In genomic region chr21:33554236-33554981, GRCh38 we compare ENCODE assay signal across 16 cellular contexts. TPM values are rescaled to one million over a fixed set of nuclear protein-coding genes. Genes with fewer than 3 reads are reported as not detected.
DNase-seq lines count a peak whose midpoint lies in the region; ATAC-seq and TF ChIP-seq lines count a peak whose summit lies in the region.
"Had no signal": no experiment of that assay in that cellular context is flagged by ENCODE, and none has a peak within 500 bp of the region (broad histone marks: within the 10 kb centered on the region; RNA-seq: fewer than 3 reads in every experiment).

No MANE protein-coding gene starts in this region.

- no peak for ATAC-seq in CD4-positive, alpha-beta T cell (ENCODE audit: poor library complexity)
- ATAC-seq in Panc1 (no peak), GM18870 (IDR thresholded peaks at IDR 0.05; ENCODE audit: unreplicated experiment) (no peak)
- no peak for ATAC-seq in effector memory CD8-positive, alpha-beta T cell (replicated peaks)

- intact Hi-C loops in A673 (cut with micrococcal nuclease; ENCODE audit: unreplicated experiment) (no loop called here), Panc1 (cut with micrococcal nuclease; ENCODE audit: unreplicated experiment) (no loop called here)
- intact Hi-C loops in CD4-positive, alpha-beta T cell (cut with DNase I, micrococcal nuclease) = no loop called here

- H3K36me3 Mint-ChIP-seq in CD4-positive, alpha-beta T cell (ENCODE audit: low read depth) = peaks cover 96% of the 10 kb centered on the region
- H3K36me3 Mint-ChIP-seq in effector memory CD8-positive, alpha-beta T cell (ENCODE audit: insufficient read depth) = peaks cover 94% of the 10 kb centered on the region

- H3K27me3 ChIP-seq in A673 (replicated peaks; ENCODE audit: insufficient read depth, low read depth, low read length, poor library complexity) (no peaks in the 10 kb centered on the region), Panc1 (ENCODE audit: control insufficient read depth, insufficient read depth, low read length) (no peaks in the 10 kb centered on the region), SJCRH30 (no peaks in the 10 kb centered on the region)
- no peaks in the 10 kb centered on the region for H3K27me3 ChIP-seq in CD4-positive, alpha-beta T cell (ENCODE audit: control insufficient read depth, insufficient read depth, low read length)
- H3K27me3 ChIP-seq: esophagus squamous epithelium had no signal

- peak overlapping the region; percentile 54 for H3K4me3 Mint-ChIP-seq in CD4-positive, alpha-beta T cell
- H3K4me3 Mint-ChIP-seq in effector memory CD8-positive, alpha-beta T cell = peak overlapping the region; percentile 18 to 26
- H3K4me3 Mint-ChIP-seq: B cell had no signal

- H3K36me3 ChIP-seq in A673 (ENCODE audit: insufficient read depth, low read length, poor library complexity, severe bottlenecking) (peaks cover 93% of the 10 kb centered on the region), Panc1 (ENCODE audit: control insufficient read depth, insufficient read depth, low read length) (peaks cover 58% of the 10 kb centered on the region), SJCRH30 (peaks cover 95% of the 10 kb centered on the region)

- no peaks in the 10 kb centered on the region for H3K4me1 ChIP-seq in A673 (ENCODE audit: insufficient read depth, low read length, poor library complexity, severe bottlenecking)
- no peaks in the 10 kb centered on the region for H3K4me1 ChIP-seq in Panc1 (ENCODE audit: control insufficient read depth, insufficient read depth, low read length)
- H3K4me1 ChIP-seq in SJCRH30 = no peaks in the 10 kb centered on the region

- POLR2A ChIA-PET in A673 (lab: Charles Lee; ENCODE audit: low non-redundant PET) (interaction anchor here (0.5 kb wide), 1 partner anchor 1421 kb away, joined by 3 read pairs; no protein-coding TSS in a partner anchor), Panc1 (lab: Charles Lee) (no interaction called here)
- POLR2A ChIA-PET in CD4-positive, alpha-beta T cell (lab: Charles Lee) = interaction anchor here (0.8 to 5.1 kb wide), 3 partner anchors 12 to 37 kb away, joined by 3 to 29 read pairs (median 3); partner anchors contain the start of genes GART and SON

- no peaks in the 10 kb centered on the region for H3K27me3 Mint-ChIP-seq in CD4-positive, alpha-beta T cell
- no peaks in the 10 kb centered on the region for H3K27me3 Mint-ChIP-seq in effector memory CD8-positive, alpha-beta T cell
- H3K27me3 Mint-ChIP-seq: B cell had no signal

- in situ Hi-C loops in Panc1 (cut with HindIII; ENCODE audit: low pct_unique_long_range_greater_than_20kb, low sequenced_read_pairs) = no loop called here

- peaks cover 66% of the 10 kb centered on the region for H3K4me1 Mint-ChIP-seq in CD4-positive, alpha-beta T cell (ENCODE audit: low read depth)
- H3K4me1 Mint-ChIP-seq in effector memory CD8-positive, alpha-beta T cell (ENCODE audit: low read depth in 2 of 2) = peaks cover 31 to 64% of the 10 kb centered on the region in 2 donors

- H3K27ac Mint-ChIP-seq in CD4-positive, alpha-beta T cell = peak overlapping the region; percentile 58
- H3K27ac Mint-ChIP-seq in effector memory CD8-positive, alpha-beta T cell = peak overlapping the region; percentile 13 to 36
- H3K27ac Mint-ChIP-seq: B cell had no signal

- no peak overlapping the region for H3K27ac ChIP-seq in A673 (ENCODE audit: low read depth, low read length, poor library complexity, severe bottlenecking)
- H3K27ac ChIP-seq in CD4-positive, alpha-beta T cell (ENCODE audit: low read depth, low read length) = no peak overlapping the region
- no peak overlapping the region for H3K27ac ChIP-seq in Panc1 (ENCODE audit: low read length)
- no peak overlapping the region for H3K27ac ChIP-seq in SJCRH30
- H3K27ac ChIP-seq: esophagus squamous epithelium, SK-N-MC, thoracic aorta had no signal

- DNase-seq in A673 (ENCODE audit: low spot score) = no peak
- no peak for DNase-seq in CD4-positive, alpha-beta T cell
- no peak for DNase-seq in Panc1 (ENCODE audit: low read depth, low spot score)
- DNase-seq in effector memory CD8-positive, alpha-beta T cell = no peak
- no peak for DNase-seq in COR-L47 (lab: John Stamatoyannopoulos, UW)
- no peak for DNase-seq in SJCRH30
- DNase-seq: activated gamma-delta T cell treated with Interleukin-2 at 50 U/mL for 16 hours; esophagus squamous epithelium; NCI-H1436; NCI-H2171 treated with DMSO at 0.1 percent for 48 hours; NCI-H748 treated with DMSO at 0.1 percent for 48 hours; stimulated activated CD4-positive, alpha-beta T cell treated with anti-CD3 and anti-CD28 coated beads, Interleukin-2, amount 100 ng/mL, for 48 hours had no signal

- H3K9me3 Mint-ChIP-seq in CD4-positive, alpha-beta T cell = no peaks in the 10 kb centered on the region
- no peaks in the 10 kb centered on the region for H3K9me3 Mint-ChIP-seq in effector memory CD8-positive, alpha-beta T cell

- CTCF ChIA-PET in A673 (lab: Charles Lee) = no interaction called here
- CTCF ChIA-PET in CD4-positive, alpha-beta T cell (lab: Charles Lee) = no interaction called here
- CTCF ChIA-PET in Panc1 (lab: Charles Lee) = no interaction called here

- H3K9me3 ChIP-seq in A673 (ENCODE audit: low read depth, low read length, poor library complexity, severe bottlenecking) = no peaks in the 10 kb centered on the region
- no peaks in the 10 kb centered on the region for H3K9me3 ChIP-seq in CD4-positive, alpha-beta T cell (ENCODE audit: control insufficient read depth, low read length)
- no peaks in the 10 kb centered on the region for H3K9me3 ChIP-seq in Panc1 (ENCODE audit: control insufficient read depth, insufficient read depth, low read depth, low read length)
- no peaks in the 10 kb centered on the region; the same call in 1 of the 2 replicates for H3K9me3 ChIP-seq in SJCRH30 (replicated peaks)
- H3K9me3 ChIP-seq: esophagus squamous epithelium, thoracic aorta had no signal

- BruUV-seq in A673 (replicated peaks; lab: Mats Ljungman, UMichigan) = TSS peak; percentile 18
- BruUV-seq in Panc1 (replicated peaks; lab: Mats Ljungman, UMichigan) = TSS peak; percentile 32

- no peak for TF ChIP-seq CTCF in A673 (conservative IDR thresholded peaks at IDR 0.05; ENCODE audit: low read depth, low read length)
- no peak for TF ChIP-seq CTCF in CD4-positive, alpha-beta T cell (IDR thresholded peaks at IDR 0.05)
- TF ChIP-seq CTCF in Panc1 (IDR thresholded peaks at IDR 0.05) = no peak

- H3K4me3 ChIP-seq in A673 (ENCODE audit: low read depth, low read length, poor library complexity, severe bottlenecking) = no peak overlapping the region
- H3K4me3 ChIP-seq in Panc1 (ENCODE audit: low read depth in 2 of 2, low read length in 2 of 2) = no peak overlapping the region
- H3K4me3 ChIP-seq in SJCRH30 = no peak overlapping the region
- H3K4me3 ChIP-seq: esophagus squamous epithelium, SK-N-MC, thoracic aorta had no signal

RNA-seq across cellular contexts. Expression of gene SON, which starts 11.6 kb away (rescaled TPM):
- total RNA-seq in A673 (2021) (322 and 328 TPM in 2 replicates), Panc1 (2021; ENCODE audit: unreplicated experiment) (183 TPM)
- 100 to 1,000 TPM; 420 to 438 TPM for total RNA-seq in CD4-positive, alpha-beta T cell
- polyA plus RNA-seq in Panc1 (2012; ENCODE audit: insufficient read length) = 58.4 TPM
- total RNA-seq in SJCRH30 (2014; rRNA removed; shearing (Covaris generic)) = 195 and 230 TPM in 2 replicates

RNA-seq across cellular contexts. Expression of gene GART, which starts 12.5 kb away (rescaled TPM):
- total RNA-seq in A673 (2021) (205 and 210 TPM in 2 replicates), Panc1 (2021; ENCODE audit: unreplicated experiment) (132 TPM)
- total RNA-seq in CD4-positive, alpha-beta T cell = 10 to 100 TPM; 21.8 to 25.5 TPM
- 67.4 TPM for polyA plus RNA-seq in Panc1 (2012; ENCODE audit: insufficient read length)
- 171 and 193 TPM in 2 replicates for total RNA-seq in SJCRH30 (2014; rRNA removed; shearing (Covaris generic))

RNA-seq across cellular contexts. Expression of gene DONSON, which starts 34.1 kb away (rescaled TPM):
- total RNA-seq in A673 (2021) (42.6 and 48.5 TPM in 2 replicates), Panc1 (2021; ENCODE audit: unreplicated experiment) (21.9 TPM)
- 10 to 100 TPM; 11.9 to 13.5 TPM for total RNA-seq in CD4-positive, alpha-beta T cell
- 11.0 TPM for polyA plus RNA-seq in Panc1 (2012; ENCODE audit: insufficient read length)
- 52.7 and 62.7 TPM in 2 replicates for total RNA-seq in SJCRH30 (2014; rRNA removed; shearing (Covaris generic))
